ENCODE assay signal across 8 cellular contexts in the genomic region with DNA sequence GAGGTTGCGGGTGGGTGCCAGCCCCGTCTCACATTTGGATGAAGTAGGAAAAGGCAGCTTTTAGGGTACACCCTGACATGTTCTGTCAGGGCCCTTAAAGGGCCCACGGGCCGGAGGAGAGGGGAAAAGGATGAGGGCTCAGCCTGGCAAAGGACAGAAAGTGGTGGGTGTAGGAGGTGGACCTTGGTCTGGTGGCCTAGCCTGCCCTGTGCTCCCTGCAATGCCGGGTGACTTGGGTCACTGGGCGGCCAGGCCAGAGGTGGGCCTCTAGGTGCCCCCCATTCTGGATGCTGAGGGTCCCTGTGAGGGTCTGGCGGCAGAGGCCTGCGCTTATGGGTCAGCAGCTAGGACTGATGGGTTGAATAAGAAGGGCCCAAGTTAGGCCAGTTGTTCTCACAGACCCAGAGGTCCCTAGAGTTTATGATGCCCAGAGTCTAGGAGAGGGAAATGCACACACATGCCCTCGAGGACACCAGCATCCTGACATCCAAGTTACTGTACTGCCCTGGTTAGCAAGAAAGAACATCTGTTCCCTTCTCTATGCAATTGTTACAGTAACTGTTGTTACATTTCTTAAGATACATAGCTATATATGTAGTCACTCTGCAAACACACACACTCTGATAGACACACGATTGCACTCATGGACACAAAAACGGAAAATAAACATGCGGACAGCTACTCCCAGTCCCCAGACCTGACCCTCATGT. TPM values are rescaled to one million over a fixed set of nuclear protein-coding genes. Genes with fewer than 3 reads are reported as not detected.
DNase-seq lines count a peak whose midpoint lies in the region; ATAC-seq and TF ChIP-seq lines count a peak whose summit lies in the region.

No MANE protein-coding gene starts in this region.

- peaks cover 8 to 22% of the 10 kb centered on the region in 2 donors for H3K36me3 Mint-ChIP-seq in activated naive CD4-positive, alpha-beta T cell treated with anti-CD3 and anti-CD28 coated beads, Interleukin-2, amount 50 U/mL, for 72 hours

- no peaks in the 10 kb centered on the region for H3K27me3 Mint-ChIP-seq in stimulated activated naive CD8-positive, alpha-beta T cell treated with anti-CD3 and anti-CD28 coated beads, Interleukin-15, amount 100 ng/mL, for 72 hours

- peak overlapping the region; percentile 81 for H3K27ac ChIP-seq in HL-60 (replicated peaks)
- H3K27ac ChIP-seq in iPS-20b (ENCODE audit: low read length): no peak overlapping the region

- peaks cover 54% of the 10 kb centered on the region for H3K4me1 Mint-ChIP-seq in stimulated activated naive CD8-positive, alpha-beta T cell treated with anti-CD3 and anti-CD28 coated beads, Interleukin-15, amount 100 ng/mL, for 72 hours

- ATAC-seq in activated naive CD4-positive, alpha-beta T cell treated with anti-CD3 and anti-CD28 coated beads, Interleukin-2, amount 50 U/mL, for 72 hours: no peak
- no peak for ATAC-seq in stimulated activated naive CD8-positive, alpha-beta T cell treated with anti-CD3 and anti-CD28 coated beads, Interleukin-15, amount 100 ng/mL, for 72 hours

- no peak for TF ChIP-seq CTCF in HL-60 (IDR thresholded peaks at IDR 0.05; ENCODE audit: insufficient read depth, low read length)

- 0 out of 2 replicates have a peak, but pooled peaks cover under 1% of the 10 kb centered on the region for H3K4me1 ChIP-seq in iPS-20b (ENCODE audit: insufficient read depth, low read length)

- H3K4me3 Mint-ChIP-seq in stimulated activated naive CD8-positive, alpha-beta T cell treated with anti-CD3 and anti-CD28 coated beads, Interleukin-15, amount 100 ng/mL, for 72 hours: peak overlapping the region; percentile 96 to 98

- no peaks in the 10 kb centered on the region for H3K36me3 ChIP-seq in iPS-20b (ENCODE audit: insufficient read depth, low read depth, low read length)

- H3K9ac ChIP-seq in iPS-20b (ENCODE audit: low read depth, low read length): peak overlapping the region; percentile 65; the same call in 1 of the 2 replicates

- DNase-seq in HL-60 (ENCODE audit: low read depth in 1 of 2, low spot score in 1 of 2) (no peak), inferior parietal cortex (ENCODE audit: extremely low spot score) (no peak), C1 segment of cervical spinal cord (lab: John Stamatoyannopoulos, UW) (no peak), D341Med (ENCODE audit: low spot score) (no peak), Ammon's horn (ENCODE audit: low spot score) (no peak)
- DNase-seq in activated naive CD4-positive, alpha-beta T cell treated with anti-CD3 and anti-CD28 coated beads, Interleukin-2, amount 50 U/mL, for 72 hours (ENCODE audit: low spot score in 2 of 2): no peak
- no peak for DNase-seq in stimulated activated naive CD8-positive, alpha-beta T cell treated with anti-CD3 and anti-CD28 coated beads, Interleukin-15, amount 100 ng/mL, for 72 hours

- no peaks in the 10 kb centered on the region for H3K9me3 ChIP-seq in iPS-20b (ENCODE audit: insufficient read depth, low read depth, low read length)

- H3K9me3 Mint-ChIP-seq in activated naive CD4-positive, alpha-beta T cell treated with anti-CD3 and anti-CD28 coated beads, Interleukin-2, amount 50 U/mL, for 72 hours: no peaks in the 10 kb centered on the region
- no peaks in the 10 kb centered on the region for H3K9me3 Mint-ChIP-seq in stimulated activated naive CD8-positive, alpha-beta T cell treated with anti-CD3 and anti-CD28 coated beads, Interleukin-15, amount 100 ng/mL, for 72 hours

- H3K4me3 ChIP-seq in HL-60 (replicated peaks; ENCODE audit: insufficient read depth, low read length) (peak overlapping the region; percentile 86), iPS-20b (ENCODE audit: low read length) (peak overlapping the region; percentile 97)

- H3K27me3 ChIP-seq in HL-60 (ENCODE audit: insufficient read depth, poor library complexity, severe bottlenecking) (no peaks in the 10 kb centered on the region), iPS-20b (ENCODE audit: insufficient read depth, low read length) (peaks cover 41% of the 10 kb centered on the region)

- H3K27ac Mint-ChIP-seq in activated naive CD4-positive, alpha-beta T cell treated with anti-CD3 and anti-CD28 coated beads, Interleukin-2, amount 50 U/mL, for 72 hours: peak overlapping the region; percentile 98 to 99
- peak overlapping the region; percentile 98 to 100 for H3K27ac Mint-ChIP-seq in stimulated activated naive CD8-positive, alpha-beta T cell treated with anti-CD3 and anti-CD28 coated beads, Interleukin-15, amount 100 ng/mL, for 72 hours

RNA-seq across cellular contexts. Expression of a gene that starts 12.5 kb away (rescaled TPM):
- 1 to 10 TPM; 4.8 to 7.0 TPM for total RNA-seq in activated naive CD4-positive, alpha-beta T cell treated with anti-CD3 and anti-CD28 coated beads, Interleukin-2, amount 50 U/mL, for 72 hours

RNA-seq across cellular contexts. Expression of a gene that starts 30.6 kb away (rescaled TPM):
- total RNA-seq in activated naive CD4-positive, alpha-beta T cell treated with anti-CD3 and anti-CD28 coated beads, Interleukin-2, amount 50 U/mL, for 72 hours: 10 to 100 TPM; 33.1 to 36.4 TPM

RNA-seq across cellular contexts. Expression of a gene that starts 45.1 kb away (rescaled TPM):
- total RNA-seq in activated naive CD4-positive, alpha-beta T cell treated with anti-CD3 and anti-CD28 coated beads, Interleukin-2, amount 50 U/mL, for 72 hours: not detected

RNA-seq across cellular contexts. Expression of a gene that starts 51.2 kb away (rescaled TPM):
- 1,000 to 10,000 TPM; 2,392 to 2,665 TPM for total RNA-seq in activated naive CD4-positive, alpha-beta T cell treated with anti-CD3 and anti-CD28 coated beads, Interleukin-2, amount 50 U/mL, for 72 hours
